In the genomic region with DNA sequence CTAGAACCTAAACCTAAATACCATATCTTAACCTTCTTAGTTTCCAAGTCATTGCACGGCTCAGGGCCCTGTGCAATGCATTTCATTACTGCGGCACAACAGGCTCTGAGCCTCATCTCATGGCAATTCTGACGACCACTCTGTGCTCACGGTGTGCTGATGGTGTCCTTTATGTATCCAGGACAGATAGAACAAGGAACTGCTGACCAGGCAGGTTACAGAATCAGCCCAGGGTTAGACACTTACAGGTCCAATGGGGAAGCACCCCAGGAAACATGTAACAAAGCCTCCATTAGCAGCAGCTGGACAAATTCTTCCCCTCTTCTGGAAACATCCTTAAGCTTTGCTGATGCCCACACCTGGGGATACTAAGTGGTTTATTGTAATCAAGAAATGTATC, we compare ENCODE assay signal across 28 cellular contexts.
"Had no signal": no experiment of that assay in that cellular context is flagged by ENCODE, and none has a peak within 500 bp of the region (broad histone marks: within the 10 kb centered on the region; RNA-seq: fewer than 3 reads in every experiment).

No MANE protein-coding gene starts in this region.

- H3K4me1 ChIP-seq: esophagus squamous epithelium, gastrocnemius medialis, heart right ventricle, left lung, lower lobe of right lung had no signal

- FAIRE-seq: endometrium, islet of Langerhans, keratinocyte had no signal

- H3K27me3 Mint-ChIP-seq: dendritic cell treated with granulocyte-macrophage colony-stimulating factor and Interleukin-4, amounts not matched to agents 40 ng/mL and 50 ng/mL, for 4 days had no signal

- H3K4me3 ChIP-seq: esophagus squamous epithelium, gastrocnemius medialis, heart right ventricle, left lung, lower lobe of right lung, mucosa of descending colon had no signal

- H3K9me3 Mint-ChIP-seq: dendritic cell treated with granulocyte-macrophage colony-stimulating factor and Interleukin-4, amounts not matched to agents 40 ng/mL and 50 ng/mL, for 4 days; effector memory CD8-positive, alpha-beta T cell; endodermal cell; mesothelial cell of epicardium had no signal

- H3K36me3 Mint-ChIP-seq: mesothelial cell of epicardium, naive B cell had no signal

- H3K4me1 Mint-ChIP-seq: endodermal cell; mesothelial cell of epicardium; naive B cell; naive thymus-derived CD8-positive, alpha-beta T cell had no signal

- H3K36me3 ChIP-seq: esophagus squamous epithelium, gastrocnemius medialis, heart right ventricle, left lung, lower lobe of right lung had no signal

- ATAC-seq: effector memory CD8-positive, alpha-beta T cell; esophagus mucosa; gastrocnemius medialis; heart right ventricle; left lung; left ventricle myocardium superior; lower lobe of right lung; mucosa of descending colon; naive thymus-derived CD8-positive, alpha-beta T cell had no signal

- H3K4me3 Mint-ChIP-seq: dendritic cell treated with granulocyte-macrophage colony-stimulating factor and Interleukin-4, amounts not matched to agents 40 ng/mL and 50 ng/mL, for 4 days; effector memory CD8-positive, alpha-beta T cell; endodermal cell; mesothelial cell of epicardium; naive thymus-derived CD8-positive, alpha-beta T cell had no signal

- H3K27me3 ChIP-seq: gastrocnemius medialis had no signal

- H3K9me3 ChIP-seq: esophagus squamous epithelium, gastrocnemius medialis, heart right ventricle, left lung, lower lobe of right lung, mucosa of descending colon had no signal

- DNase-seq: cortex of kidney; effector CD8-positive, alpha-beta T cell; effector memory CD8-positive, alpha-beta T cell; endodermal cell; erythroblast; esophagus squamous epithelium; foreskin fibroblast; foreskin melanocyte; gastrocnemius medialis; glutamatergic neuron; head of caudate nucleus; heart right ventricle; hippocampal formation; left cardiac atrium; left lung; left ventricle myocardium superior; lower lobe of right lung; mesenchymal stem cell; mucosa of descending colon; naive B cell; naive thymus-derived CD8-positive, alpha-beta T cell had no signal

- H3K27ac ChIP-seq: epithelial cell of prostate, esophagus squamous epithelium, gastrocnemius medialis, heart right ventricle, left lung, lower lobe of right lung had no signal

- H3K27ac Mint-ChIP-seq: dendritic cell treated with granulocyte-macrophage colony-stimulating factor and Interleukin-4, amounts not matched to agents 40 ng/mL and 50 ng/mL, for 4 days; effector memory CD8-positive, alpha-beta T cell; endodermal cell; mesothelial cell of epicardium had no signal
